16 cellular contexts compared by ENCODE assay signal in the genomic region with DNA sequence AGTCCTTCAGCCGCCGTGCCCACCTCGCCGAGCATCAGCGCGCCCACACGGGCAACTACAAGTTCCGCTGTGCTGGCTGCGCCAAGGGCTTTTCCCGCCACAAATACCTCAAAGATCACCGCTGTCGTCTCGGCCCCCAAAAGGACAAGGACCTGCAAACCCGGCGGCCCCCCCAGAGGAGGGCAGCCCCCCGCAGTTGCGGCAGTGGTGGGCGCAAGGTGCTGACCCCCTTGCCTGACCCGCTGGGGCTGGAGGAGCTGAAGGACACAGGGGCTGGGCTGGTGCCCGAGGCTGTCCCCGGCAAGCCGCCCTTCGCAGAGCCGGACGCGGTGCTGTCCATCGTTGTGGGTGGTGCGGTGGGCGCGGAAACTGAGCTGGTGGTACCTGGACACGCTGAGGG.
"Had no signal": no experiment of that assay in that cellular context is flagged by ENCODE, and none has a peak within 500 bp of the region (broad histone marks: within the 10 kb centered on the region; RNA-seq: fewer than 3 reads in every experiment).

No MANE protein-coding gene starts in this region.

- H3K27ac ChIP-seq: spleen, tibial artery had no signal

- DNase-seq: activated CD4-positive, alpha-beta memory T cell treated with anti-CD3 and anti-CD28 coated beads for 36 hours; activated naive CD8-positive, alpha-beta T cell treated with anti-CD3 and anti-CD28 coated beads for 36 hours; activated T-cell treated with anti-CD3 and anti-CD28 coated beads for 4 hours; amniotic stem cell; central memory CD4-positive, alpha-beta T cell; foreskin melanocyte; glutamatergic neuron; hippocampal formation; left cardiac atrium; spleen; stimulated activated CD4-positive, alpha-beta T cell treated with anti-CD3 and anti-CD28 coated beads, Interleukin-4, amount 100 ng/mL, for 4 hours; stimulated activated naive B cell treated with anti-CD40 and anti-IgM and Interleukin-4, amounts not matched to agents 10 μg/mL and 1 μg/mL and 100 μg/mL, for 72 hours; tibial artery had no signal

- ATAC-seq: left cardiac atrium; sciatic nerve; stimulated activated naive B cell treated with anti-CD40 and anti-IgM and Interleukin-4, amounts not matched to agents 10 μg/mL and 1 μg/mL and 100 μg/mL, for 72 hours had no signal

- H3K27ac Mint-ChIP-seq: activated CD4-positive, alpha-beta memory T cell treated with anti-CD3 and anti-CD28 coated beads for 36 hours; stimulated activated naive B cell treated with anti-CD40 and anti-IgM and Interleukin-4, amounts not matched to agents 10 μg/mL and 1 μg/mL and 100 μg/mL, for 72 hours; T-helper 2 cell treated with Interferon-gamma antibody and Interleukin-4, amounts not matched to agents 5 μg/mL and 100 μg/mL, for 36 hours had no signal

- H3K9me3 Mint-ChIP-seq: activated CD4-positive, alpha-beta memory T cell treated with anti-CD3 and anti-CD28 coated beads for 36 hours; activated naive CD8-positive, alpha-beta T cell treated with anti-CD3 and anti-CD28 coated beads for 36 hours; brain; stimulated activated naive B cell treated with anti-CD40 and anti-IgM and Interleukin-4, amounts not matched to agents 10 μg/mL and 1 μg/mL and 100 μg/mL, for 72 hours; T-helper 2 cell treated with Interferon-gamma antibody and Interleukin-4, amounts not matched to agents 5 μg/mL and 100 μg/mL, for 36 hours had no signal

- H3K27me3 Mint-ChIP-seq: activated CD4-positive, alpha-beta memory T cell treated with anti-CD3 and anti-CD28 coated beads for 36 hours; activated naive CD8-positive, alpha-beta T cell treated with anti-CD3 and anti-CD28 coated beads for 36 hours; stimulated activated naive B cell treated with anti-CD40 and anti-IgM and Interleukin-4, amounts not matched to agents 10 μg/mL and 1 μg/mL and 100 μg/mL, for 72 hours had no signal

- H3K4me1 Mint-ChIP-seq: brain had no signal

- H3K27me3 ChIP-seq: spleen, tibial artery had no signal

- H3K4me3 Mint-ChIP-seq: activated CD4-positive, alpha-beta memory T cell treated with anti-CD3 and anti-CD28 coated beads for 36 hours; activated naive CD8-positive, alpha-beta T cell treated with anti-CD3 and anti-CD28 coated beads for 36 hours; brain; stimulated activated naive B cell treated with anti-CD40 and anti-IgM and Interleukin-4, amounts not matched to agents 10 μg/mL and 1 μg/mL and 100 μg/mL, for 72 hours; T-helper 2 cell treated with Interferon-gamma antibody and Interleukin-4, amounts not matched to agents 5 μg/mL and 100 μg/mL, for 36 hours had no signal

- H3K9me3 ChIP-seq: spleen, tibial artery had no signal

- H3K4me3 ChIP-seq: spleen, tibial artery had no signal
